ENCODE assay signal across 21 cellular contexts in the genomic region with DNA sequence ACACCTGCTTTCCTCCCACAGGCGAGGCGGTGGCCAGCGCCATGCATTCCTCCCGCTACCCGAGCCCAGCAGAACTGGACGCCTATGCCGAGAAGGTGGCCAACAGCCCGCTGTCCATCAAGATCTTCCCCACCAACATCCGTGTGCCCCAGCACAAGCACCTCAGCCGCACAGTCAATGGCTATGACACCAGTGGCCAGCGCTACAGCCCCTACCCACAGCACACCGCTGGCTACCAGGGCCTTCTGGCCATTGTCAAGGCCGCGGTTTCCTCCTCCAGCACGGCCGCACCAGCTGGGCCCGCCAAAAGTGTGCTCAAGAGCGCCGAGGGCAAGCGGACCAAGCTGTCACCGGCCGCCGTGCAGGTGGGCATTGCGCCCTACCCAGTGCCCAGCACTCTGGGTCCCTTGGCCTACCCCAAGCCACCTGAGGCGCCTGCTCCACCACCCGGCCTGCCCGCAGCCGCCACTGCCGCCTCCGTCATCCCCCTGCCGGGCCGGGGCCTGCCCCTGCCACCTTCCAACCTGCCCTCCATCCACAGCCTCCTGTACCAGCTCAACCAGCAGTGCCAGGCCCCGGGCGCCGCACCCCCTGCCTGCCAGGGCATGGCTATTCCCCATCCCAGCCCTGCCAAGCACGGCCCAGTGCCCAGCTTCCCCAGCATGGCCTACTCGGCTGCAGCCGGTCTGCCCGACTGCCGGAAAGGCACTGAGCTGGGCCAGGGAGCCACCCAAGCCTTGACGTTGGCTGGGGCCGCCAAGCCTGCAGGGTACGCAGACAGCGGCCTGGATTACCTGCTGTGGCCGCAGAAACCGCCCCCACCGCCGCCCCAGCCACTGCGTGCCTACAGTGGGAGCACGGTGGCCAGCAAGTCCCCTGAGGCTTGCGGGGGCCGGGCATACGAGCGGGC. TPM values are rescaled to one million over a fixed set of nuclear protein-coding genes. Genes with fewer than 3 reads are reported as not detected.
DNase-seq lines count a peak whose midpoint lies in the region; ATAC-seq and TF ChIP-seq lines count a peak whose summit lies in the region.
"Had no signal": no experiment of that assay in that cellular context is flagged by ENCODE, and none has a peak within 500 bp of the region (broad histone marks: within the 10 kb centered on the region; RNA-seq: fewer than 3 reads in every experiment).

No MANE protein-coding gene starts in this region.

- H3K4me3 Mint-ChIP-seq in activated CD4-positive, alpha-beta memory T cell treated with anti-CD3 and anti-CD28 coated beads for 36 hours = no peak overlapping the region
- no peak overlapping the region for H3K4me3 Mint-ChIP-seq in activated CD4-positive, alpha-beta memory T cell treated with anti-CD3 and anti-CD28 coated beads, Interleukin-2, amount 10 ng/mL, durations not matched to agents 7 days and 5 days
- H3K4me3 Mint-ChIP-seq in activated B cell treated with CpG ODN at 0.5 μM for 24 hours = no peak overlapping the region
- H3K4me3 Mint-ChIP-seq: activated T-cell treated with anti-CD3 and anti-CD28 coated beads, Interleukin-2, amount 50 U/mL, for 72 hours; B cell; naive B cell had no signal

- H3K4me1 ChIP-seq in right lobe of liver = peaks cover 0 to 6% (median 1%) of the 10 kb centered on the region in 4 donors
- H3K4me1 ChIP-seq: HAP-1, SJCRH30 had no signal

- H3K36me3 ChIP-seq in right lobe of liver = no peaks in the 10 kb centered on the region
- H3K36me3 ChIP-seq: HAP-1, SJCRH30, transverse colon had no signal

- no peaks in the 10 kb centered on the region for H3K27me3 ChIP-seq in right lobe of liver
- H3K27me3 ChIP-seq: SJCRH30, transverse colon had no signal

- H3K9me3 Mint-ChIP-seq in activated CD4-positive, alpha-beta memory T cell treated with anti-CD3 and anti-CD28 coated beads for 36 hours = peaks cover 3% of the 10 kb centered on the region
- H3K9me3 Mint-ChIP-seq in activated CD4-positive, alpha-beta memory T cell treated with anti-CD3 and anti-CD28 coated beads, Interleukin-2, amount 10 ng/mL, durations not matched to agents 7 days and 5 days = peaks cover 4% of the 10 kb centered on the region
- H3K9me3 Mint-ChIP-seq in activated B cell treated with CpG ODN at 0.5 μM for 24 hours = peaks cover 3% of the 10 kb centered on the region
- H3K9me3 Mint-ChIP-seq: activated T-cell treated with anti-CD3 and anti-CD28 coated beads, Interleukin-2, amount 50 U/mL, for 72 hours had no signal

- TF ChIP-seq POLR2A in right lobe of liver (IDR thresholded peaks at IDR 0.05) = no peak

- H3K27ac ChIP-seq in right lobe of liver (no peak overlapping the region), substantia nigra (ENCODE audit: low read depth, low read length, poor library complexity, severe bottlenecking) (peak overlapping the region; percentile 80)
- H3K27ac ChIP-seq: epithelial cell of prostate, PC-9, SJCRH30, transverse colon had no signal

- TF ChIP-seq CTCF in activated B cell treated with CpG ODN at 0.5 μM for 24 hours (IDR thresholded peaks at IDR 0.05) (no peak), right lobe of liver (IDR thresholded peaks at IDR 0.05) (no peak)

- peak; percentile 4 for DNase-seq in activated CD4-positive, alpha-beta memory T cell treated with anti-CD3 and anti-CD28 coated beads for 36 hours
- no peak for DNase-seq in activated CD4-positive, alpha-beta memory T cell treated with anti-CD3 and anti-CD28 coated beads, Interleukin-2, amount 10 ng/mL, durations not matched to agents 7 days and 5 days
- DNase-seq in activated B cell treated with CpG ODN at 0.5 μM for 24 hours = peak; percentile 12
- peak in 2 of 3 donors; percentile 44 to 51 for DNase-seq in right lobe of liver
- peak in 24 of 49 donors; percentile 9 to 70 (median 39) for DNase-seq in substantia nigra (lab: John Stamatoyannopoulos, UW)
- DNase-seq in occipital lobe (lab: John Stamatoyannopoulos, UW) = no peak
- no peak for DNase-seq in cortex of kidney (lab: John Stamatoyannopoulos, UW)
- DNase-seq in SHP77 (lab: John Stamatoyannopoulos, UW) = no peak
- DNase-seq: activated CD4-positive, alpha-beta T cell treated with anti-CD3 and anti-CD28 coated beads, Interleukin-2, amount 50 U/mL, for 48 hours; activated T-cell treated with anti-CD3 and anti-CD28 coated beads, Interleukin-2, amount 50 U/mL, for 72 hours; naive B cell; PC-9; stimulated activated CD4-positive, alpha-beta T cell treated with anti-CD3 and anti-CD28 coated beads, Interleukin-1b, Interleukin-23, amount 100 ng/mL, for 48 hours; stimulated activated naive CD4-positive, alpha-beta T cell; T-helper 2 cell; transverse colon had no signal

- CTCF ChIA-PET in activated CD4-positive, alpha-beta memory T cell treated with anti-CD3 and anti-CD28 coated beads for 36 hours (lab: Charles Lee) = no interaction called here
- CTCF ChIA-PET in activated CD4-positive, alpha-beta memory T cell treated with anti-CD3 and anti-CD28 coated beads, Interleukin-2, amount 10 ng/mL, durations not matched to agents 7 days and 5 days (lab: Charles Lee) = no interaction called here
- CTCF ChIA-PET in activated B cell treated with CpG ODN at 0.5 μM for 24 hours (lab: Charles Lee) = no interaction called here

- no peak overlapping the region for H3K4me3 ChIP-seq in right lobe of liver
- H3K4me3 ChIP-seq: HAP-1, K562, PC-9, SJCRH30, transverse colon had no signal

- peaks cover 2% of the 10 kb centered on the region for H3K27me3 Mint-ChIP-seq in activated CD4-positive, alpha-beta memory T cell treated with anti-CD3 and anti-CD28 coated beads for 36 hours
- peaks cover 10% of the 10 kb centered on the region for H3K27me3 Mint-ChIP-seq in activated CD4-positive, alpha-beta memory T cell treated with anti-CD3 and anti-CD28 coated beads, Interleukin-2, amount 10 ng/mL, durations not matched to agents 7 days and 5 days
- H3K27me3 Mint-ChIP-seq in activated B cell treated with CpG ODN at 0.5 μM for 24 hours = no peaks in the 10 kb centered on the region
- H3K27me3 Mint-ChIP-seq: B cell, naive B cell had no signal

- no peak for ATAC-seq in activated B cell treated with CpG ODN at 0.5 μM for 24 hours (ENCODE audit: low read depth)
- no peak for ATAC-seq in right lobe of liver
- ATAC-seq: activated T-cell treated with anti-CD3 and anti-CD28 coated beads, Interleukin-2, amount 50 U/mL, for 72 hours; K562 had no signal

- intact Hi-C loops in activated CD4-positive, alpha-beta memory T cell treated with anti-CD3 and anti-CD28 coated beads for 36 hours (cut with micrococcal nuclease) = no loop called here
- intact Hi-C loops in activated B cell treated with CpG ODN at 0.5 μM for 24 hours (cut with micrococcal nuclease) = no loop called here
- intact Hi-C loops in right lobe of liver (cut with DNase I) = no loop called here

- no CpG with 5 or more reads among the region's 54 CpGs for WGBS in right lobe of liver (ENCODE audit: insufficient coverage, low coverage, low lambda C conversion rate, missing lambda C conversion rate)

- POLR2A ChIA-PET in activated CD4-positive, alpha-beta memory T cell treated with anti-CD3 and anti-CD28 coated beads for 36 hours (lab: Charles Lee) = no interaction called here
- POLR2A ChIA-PET in activated CD4-positive, alpha-beta memory T cell treated with anti-CD3 and anti-CD28 coated beads, Interleukin-2, amount 10 ng/mL, durations not matched to agents 7 days and 5 days (lab: Charles Lee) = no interaction called here
- POLR2A ChIA-PET in activated B cell treated with CpG ODN at 0.5 μM for 24 hours (lab: Charles Lee) = no interaction called here

- H3K4me1 Mint-ChIP-seq in activated CD4-positive, alpha-beta memory T cell treated with anti-CD3 and anti-CD28 coated beads for 36 hours (ENCODE audit: low read depth) = peaks cover 5% of the 10 kb centered on the region
- H3K4me1 Mint-ChIP-seq in activated CD4-positive, alpha-beta memory T cell treated with anti-CD3 and anti-CD28 coated beads, Interleukin-2, amount 10 ng/mL, durations not matched to agents 7 days and 5 days = peaks cover 6% of the 10 kb centered on the region
- peaks cover 3% of the 10 kb centered on the region for H3K4me1 Mint-ChIP-seq in activated B cell treated with CpG ODN at 0.5 μM for 24 hours

- H3K9me3 ChIP-seq in right lobe of liver = no peaks in the 10 kb centered on the region
- H3K9me3 ChIP-seq: HAP-1, SJCRH30, transverse colon had no signal

- no peak overlapping the region for H3K27ac Mint-ChIP-seq in activated CD4-positive, alpha-beta memory T cell treated with anti-CD3 and anti-CD28 coated beads for 36 hours
- no peak overlapping the region for H3K27ac Mint-ChIP-seq in activated CD4-positive, alpha-beta memory T cell treated with anti-CD3 and anti-CD28 coated beads, Interleukin-2, amount 10 ng/mL, durations not matched to agents 7 days and 5 days
- H3K27ac Mint-ChIP-seq in activated B cell treated with CpG ODN at 0.5 μM for 24 hours = no peak overlapping the region
- H3K27ac Mint-ChIP-seq: activated T-cell treated with anti-CD3 and anti-CD28 coated beads, Interleukin-2, amount 50 U/mL, for 72 hours; B cell; naive B cell had no signal

- no peaks in the 10 kb centered on the region for H3K36me3 Mint-ChIP-seq in activated CD4-positive, alpha-beta memory T cell treated with anti-CD3 and anti-CD28 coated beads for 36 hours
- no peaks in the 10 kb centered on the region for H3K36me3 Mint-ChIP-seq in activated CD4-positive, alpha-beta memory T cell treated with anti-CD3 and anti-CD28 coated beads, Interleukin-2, amount 10 ng/mL, durations not matched to agents 7 days and 5 days (ENCODE audit: low read depth)
- H3K36me3 Mint-ChIP-seq in activated B cell treated with CpG ODN at 0.5 μM for 24 hours (ENCODE audit: low read depth) = no peaks in the 10 kb centered on the region
- H3K36me3 Mint-ChIP-seq: naive B cell had no signal

RNA-seq across cellular contexts. Expression of gene FAM222A, which starts 54.6 kb away (rescaled TPM):
- total RNA-seq in activated CD4-positive, alpha-beta memory T cell treated with anti-CD3 and anti-CD28 coated beads for 36 hours = under 1 TPM; 0.29 to 0.55 TPM
- total RNA-seq in activated CD4-positive, alpha-beta memory T cell treated with anti-CD3 and anti-CD28 coated beads, Interleukin-2, amount 10 ng/mL, durations not matched to agents 7 days and 5 days = under 1 TPM; 0.28 to 0.43 TPM
- 0.73 and 1.6 TPM in 2 replicates for total RNA-seq in activated B cell treated with CpG ODN at 0.5 μM for 24 hours
- total RNA-seq in right lobe of liver = 1 to 10 TPM in 5 of 6 experiments, under 1 TPM in 1; 0.34 to 4.3 (median 1.2) TPM
- 2.5 TPM for total RNA-seq in occipital lobe

Comparison
In these comparisons a context has a peak if more than half of its experiments do, and no peak if none do; other contexts are left out.
1. DNase-seq: peak in activated CD4-positive, alpha-beta memory T cell treated with anti-CD3 and anti-CD28 coated beads for 36 hours (single experiment), activated B cell treated with CpG ODN at 0.5 μM for 24 hours (single experiment) and right lobe of liver (2 of 3); none in activated CD4-positive, alpha-beta memory T cell treated with anti-CD3 and anti-CD28 coated beads, Interleukin-2, amount 10 ng/mL, durations not matched to agents 7 days and 5 days (single experiment), occipital lobe (single experiment), cortex of kidney (single experiment) and SHP77 (0 of 2).